ENCODE assay signal across 8 cellular contexts in the genomic region with DNA sequence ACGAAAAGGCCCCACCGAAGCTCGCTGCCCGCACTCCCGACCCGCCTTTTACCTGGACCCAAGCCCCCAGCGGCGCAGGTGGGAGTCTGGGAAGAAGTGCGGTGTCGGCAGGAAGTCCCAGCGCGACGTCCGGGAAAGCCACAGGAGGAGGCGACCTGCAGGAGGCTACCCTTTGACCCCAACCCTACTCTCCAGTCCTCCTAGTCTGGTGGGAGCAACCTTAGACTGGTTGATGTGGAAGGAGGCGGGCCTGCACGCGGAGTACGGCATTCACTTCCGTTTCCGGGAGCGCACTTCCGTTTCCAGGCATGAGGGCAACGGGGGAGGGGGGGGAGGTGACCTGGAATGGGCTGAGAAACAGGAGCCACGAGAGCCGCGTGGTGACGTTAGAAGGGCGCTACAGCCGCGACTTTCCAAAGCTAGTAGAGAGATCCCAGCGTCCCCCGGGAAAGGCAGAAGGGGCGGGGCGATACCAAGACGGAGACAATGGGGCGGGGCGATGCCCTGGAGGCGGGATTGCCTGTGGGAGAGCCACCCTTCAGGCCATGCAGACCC. TPM values are rescaled to one million over a fixed set of nuclear protein-coding genes. Genes with fewer than 3 reads are reported as not detected.
DNase-seq lines count a peak whose midpoint lies in the region; ATAC-seq and TF ChIP-seq lines count a peak whose summit lies in the region.

No MANE protein-coding gene starts in this region.

- H3K4me3 Mint-ChIP-seq in activated T-cell treated with anti-CD3 and anti-CD28 coated beads, Interleukin-2, amount 50 U/mL, for 24 hours, result peak overlapping the region; percentile 72
- no peak overlapping the region for H3K4me3 Mint-ChIP-seq in Calu3 (ENCODE audit: low read depth, unreplicated experiment)

- intact Hi-C loops in prostate gland (cut with DNase I) (no loop called here), Calu3 (cut with micrococcal nuclease; ENCODE audit: unreplicated experiment) (no loop called here)

- H3K27me3 ChIP-seq in prostate gland (replicated peaks; ENCODE audit: insufficient read depth), result no peaks in the 10 kb centered on the region

- in situ Hi-C loops in Caki2 (cut with HindIII; ENCODE audit: low pct_unique_long_range_greater_than_20kb, low sequenced_read_pairs), result no loop called here

- H3K27ac Mint-ChIP-seq in activated T-cell treated with anti-CD3 and anti-CD28 coated beads, Interleukin-2, amount 50 U/mL, for 24 hours, result peak overlapping the region; percentile 72
- H3K27ac Mint-ChIP-seq in Calu3 (ENCODE audit: unreplicated experiment), result no peak overlapping the region

- peaks cover 10% of the 10 kb centered on the region for H3K27me3 Mint-ChIP-seq in activated T-cell treated with anti-CD3 and anti-CD28 coated beads, Interleukin-2, amount 50 U/mL, for 24 hours
- H3K27me3 Mint-ChIP-seq in Calu3 (ENCODE audit: unreplicated experiment), result no peaks in the 10 kb centered on the region

- TF ChIP-seq CTCF in fibroblast of villous mesenchyme (IDR thresholded peaks at IDR 0.05; ENCODE audit: insufficient read depth, low read depth, low read length) (no peak), prostate gland (IDR thresholded peaks at IDR 0.05) (no peak), Calu3 (IDR thresholded peaks at IDR 0.05; ENCODE audit: unreplicated experiment) (no peak)

- BruUV-seq in Calu3 (replicated peaks; lab: Mats Ljungman, UMichigan), result no TSS peak

- peaks cover 20% of the 10 kb centered on the region for H3K4me1 Mint-ChIP-seq in activated T-cell treated with anti-CD3 and anti-CD28 coated beads, Interleukin-2, amount 50 U/mL, for 24 hours (ENCODE audit: low read depth)
- H3K4me1 Mint-ChIP-seq in Calu3 (ENCODE audit: low read depth, unreplicated experiment), result no peaks in the 10 kb centered on the region

- H3K4me1 ChIP-seq in prostate gland (replicated peaks), result no peaks in the 10 kb centered on the region

- peaks cover 69% of the 10 kb centered on the region for H3K9me3 Mint-ChIP-seq in activated T-cell treated with anti-CD3 and anti-CD28 coated beads, Interleukin-2, amount 50 U/mL, for 24 hours
- H3K9me3 Mint-ChIP-seq in Calu3 (ENCODE audit: low read depth, unreplicated experiment), result peaks cover 4% of the 10 kb centered on the region

- TF ChIP-seq POLR2A in prostate gland (IDR thresholded peaks at IDR 0.05), result no peak

- no peak for ATAC-seq in GM19452 (IDR thresholded peaks at IDR 0.05; ENCODE audit: unreplicated experiment)

- H3K27ac ChIP-seq in prostate gland, result peak overlapping the region; percentile 35 to 53

- H3K36me3 ChIP-seq in prostate gland, result no peaks in the 10 kb centered on the region

- peak overlapping the region; percentile 79 for H3K4me3 ChIP-seq in fibroblast of villous mesenchyme (ENCODE audit: low read depth, low read length)
- H3K4me3 ChIP-seq in prostate gland, result peak overlapping the region; percentile 40 to 41

- H3K9me3 ChIP-seq in prostate gland, result no peaks in the 10 kb centered on the region

- under 1% methylated on average over 39 of the region's 39 CpGs for WGBS in prostate gland

- CTCF ChIA-PET in Calu3 (lab: Charles Lee), result no interaction called here

- DNase-seq in Caki2 (ENCODE audit: low read depth), result peak; percentile 85
- peak; percentile 69 for DNase-seq in NCI-H2227 treated with DMSO at 0.1 percent for 48 hours (lab: John Stamatoyannopoulos, UW)
- peak; percentile 67 for DNase-seq in activated T-cell treated with anti-CD3 and anti-CD28 coated beads, Interleukin-2, amount 50 U/mL, for 24 hours
- DNase-seq in fibroblast of villous mesenchyme (ENCODE audit: low read depth), result peak; percentile 88
- DNase-seq in prostate gland (ENCODE audit: low spot score), result peak; percentile 43
- no peak for DNase-seq in DMS153 treated with DMSO at 0.1 percent for 48 hours (lab: John Stamatoyannopoulos, UW; ENCODE audit: unreplicated experiment)
- DNase-seq in Calu3, result no peak

- peaks cover 71% of the 10 kb centered on the region for H3K36me3 Mint-ChIP-seq in activated T-cell treated with anti-CD3 and anti-CD28 coated beads, Interleukin-2, amount 50 U/mL, for 24 hours (ENCODE audit: low read depth)
- H3K36me3 Mint-ChIP-seq in Calu3 (ENCODE audit: insufficient read depth, unreplicated experiment), result no peaks in the 10 kb centered on the region

RNA-seq across cellular contexts. Expression of gene ZNF266, which starts 28.5 kb away (rescaled TPM):
- total RNA-seq in Caki2 (2014; rRNA removed; shearing (Covaris generic); ENCODE audit: low replicate concordance), result 5.4 and 6.9 TPM in 2 replicates
- total RNA-seq in fibroblast of villous mesenchyme, result 6.4 and 7.3 TPM in 2 replicates
- 10 to 100 TPM; 20.4 to 22.9 TPM for total RNA-seq in prostate gland
- 12.7 and 13.1 TPM in 2 replicates for total RNA-seq in Calu3 (2022)

RNA-seq across cellular contexts. Expression of gene ZNF177, which starts 44.1 kb away (rescaled TPM):
- 0.17 TPM in 1 of 2 replicates, not detected in the other for total RNA-seq in Caki2 (2014; rRNA removed; shearing (Covaris generic); ENCODE audit: low replicate concordance)
- total RNA-seq in fibroblast of villous mesenchyme (0.64 and 1.7 TPM in 2 replicates), prostate gland (1 to 10 TPM; 7.1 to 8.1 TPM), Calu3 (2022) (2.2 and 2.5 TPM in 2 replicates)

Comparison
In these comparisons a context has a peak if more than half of its experiments do, and no peak if none do; other contexts are left out.
1. DNase-seq: peak in Caki2 (single experiment), NCI-H2227 treated with DMSO at 0.1 percent for 48 hours (single experiment), activated T-cell treated with anti-CD3 and anti-CD28 coated beads, Interleukin-2, amount 50 U/mL, for 24 hours (single experiment), fibroblast of villous mesenchyme (single experiment) and prostate gland (single experiment); none in DMS153 treated with DMSO at 0.1 percent for 48 hours (single experiment) and Calu3 (single experiment).